In the genomic region with DNA sequence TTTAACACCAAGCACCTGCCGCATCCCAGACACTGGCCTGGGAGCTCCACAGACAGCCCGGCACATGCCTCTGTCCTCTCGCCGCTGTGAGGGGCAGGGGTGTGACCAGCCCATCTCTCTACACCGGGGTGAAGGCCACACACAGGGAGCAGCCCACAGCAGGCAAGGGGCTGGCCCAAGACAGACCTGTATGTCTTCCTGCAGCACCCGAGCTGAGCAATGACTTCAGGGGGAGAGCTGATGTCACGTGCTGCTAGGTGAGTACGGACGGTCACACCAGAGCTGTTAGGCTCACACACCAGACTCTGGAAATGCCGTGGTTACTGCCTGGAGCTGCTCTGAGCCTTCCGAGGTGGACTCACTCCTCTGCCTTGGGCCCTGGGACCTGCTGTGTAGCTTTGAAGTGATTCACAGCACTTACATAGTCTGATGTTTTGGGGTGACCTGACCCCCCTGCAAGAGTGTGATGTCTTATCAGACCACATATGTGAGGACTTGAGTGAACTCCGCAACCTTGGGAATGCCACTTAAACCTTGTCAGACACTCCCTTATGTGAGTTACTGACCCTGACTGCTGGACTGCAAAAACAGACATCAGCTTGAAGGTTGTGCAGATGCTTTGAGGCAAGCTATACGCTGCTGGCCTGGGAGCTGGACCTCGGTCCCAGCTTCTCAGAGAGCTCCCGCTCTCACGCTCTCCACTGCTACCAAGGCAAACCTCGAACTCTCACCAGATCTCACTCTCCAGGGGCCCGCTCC, we compare ENCODE assay signal across 8 cellular contexts. TPM values are rescaled to one million over a fixed set of nuclear protein-coding genes. Genes with fewer than 3 reads are reported as not detected.
DNase-seq lines count a peak whose midpoint lies in the region; ATAC-seq and TF ChIP-seq lines count a peak whose summit lies in the region.

No MANE protein-coding gene starts in this region.

- H3K4me3 ChIP-seq in Jurkat, Clone E6-1 (ENCODE audit: low read length): peak overlapping the region; percentile 63

- H3K27me3 Mint-ChIP-seq in Calu3 (ENCODE audit: unreplicated experiment): no peaks in the 10 kb centered on the region
- peaks cover 2% of the 10 kb centered on the region for H3K27me3 Mint-ChIP-seq in mesothelial cell of epicardium (ENCODE audit: low read depth)

- H3K4me1 Mint-ChIP-seq in Calu3 (ENCODE audit: low read depth, unreplicated experiment) (peaks cover 22% of the 10 kb centered on the region), mesothelial cell of epicardium (peaks cover 27% of the 10 kb centered on the region)

- DNase-seq in Calu3: no peak
- DNase-seq in Jurkat, Clone E6-1 (ENCODE audit: low read depth, low spot score): no peak
- peak; percentile 28 for DNase-seq in amniotic epithelial cell (ENCODE audit: low read depth)
- DNase-seq in mesothelial cell of epicardium (ENCODE audit: low spot score in 2 of 2, unreplicated experiment in 2 of 2): no peak
- DNase-seq in GM10266 (ENCODE audit: extremely low spot score): no peak
- DNase-seq in DMS114 treated with DMSO at 0.1 percent for 48 hours (lab: John Stamatoyannopoulos, UW; ENCODE audit: unreplicated experiment): no peak
- no peak for DNase-seq in anterior cingulate cortex (lab: John Stamatoyannopoulos, UW)

- no TSS peak for BruUV-seq in Calu3 (replicated peaks; lab: Mats Ljungman, UMichigan)

- H3K9me3 Mint-ChIP-seq in Calu3 (ENCODE audit: low read depth, unreplicated experiment) (no peaks in the 10 kb centered on the region), mesothelial cell of epicardium (no peaks in the 10 kb centered on the region)

- H3K27ac Mint-ChIP-seq in Calu3 (ENCODE audit: unreplicated experiment) (peak overlapping the region; percentile 27), mesothelial cell of epicardium (peak overlapping the region; percentile 19)

- TF ChIP-seq CTCF in Calu3 (IDR thresholded peaks at IDR 0.05; ENCODE audit: unreplicated experiment) (no peak), mesothelial cell of epicardium (IDR thresholded peaks at IDR 0.05; ENCODE audit: unreplicated experiment) (no peak), GM10266 (IDR thresholded peaks at IDR 0.05; ENCODE audit: control insufficient read depth, insufficient read depth, low read depth, missing control alignments) (no peak)

- intact Hi-C loops in Calu3 (cut with micrococcal nuclease; ENCODE audit: unreplicated experiment): no loop called here

- CTCF ChIA-PET in Calu3 (lab: Charles Lee): interaction anchor here (0.6 to 1.3 kb wide), 2 partner anchors 13 to 316 kb away, joined by 4 read pairs; no protein-coding TSS in a partner anchor

- peaks cover 67% of the 10 kb centered on the region for H3K36me3 Mint-ChIP-seq in Calu3 (ENCODE audit: insufficient read depth, unreplicated experiment)
- H3K36me3 Mint-ChIP-seq in mesothelial cell of epicardium: no peaks in the 10 kb centered on the region

- H3K4me3 Mint-ChIP-seq in Calu3 (ENCODE audit: low read depth, unreplicated experiment): no peak overlapping the region
- peak overlapping the region; percentile 81 for H3K4me3 Mint-ChIP-seq in mesothelial cell of epicardium

- ATAC-seq in GM21786 (IDR thresholded peaks at IDR 0.05; ENCODE audit: unreplicated experiment): no peak

RNA-seq across cellular contexts. Expression of a gene that starts 1.8 kb away (rescaled TPM):
- total RNA-seq in Calu3 (2022) (48.6 and 52.9 TPM in 2 replicates), mesothelial cell of epicardium (17.0 to 19.7 TPM (median 19.2 TPM) in 3 replicates)
- 57.3 TPM for polyA plus RNA-seq in Jurkat, Clone E6-1 (2012; ENCODE audit: insufficient read depth, insufficient read length)

RNA-seq across cellular contexts. Expression of a gene that starts 2.1 kb away (rescaled TPM):
- total RNA-seq in Calu3 (2022) (45.7 and 48.8 TPM in 2 replicates), mesothelial cell of epicardium (32.9 to 40.2 TPM (median 37.3 TPM) in 3 replicates)
- polyA plus RNA-seq in Jurkat, Clone E6-1 (2012; ENCODE audit: insufficient read depth, insufficient read length): 31.1 TPM
